Comparison of ENCODE assay signal across 12 cellular contexts in genomic region chr11:6969854-6970253, GRCh38. TPM values are rescaled to one million over a fixed set of nuclear protein-coding genes. Genes with fewer than 3 reads are reported as not detected.
DNase-seq lines count a peak whose midpoint lies in the region; TF ChIP-seq lines count a peak whose summit lies in the region.
"Not testable (repeated sequence)": the region's sequence is repeated elsewhere in the genome, so short reads cannot be mapped to it uniquely, and the experiment has no call there.
"Had no signal": no experiment of that assay in that cellular context is flagged by ENCODE, and none has a peak within 500 bp of the region (broad histone marks: within the 10 kb centered on the region; RNA-seq: fewer than 3 reads in every experiment).

No MANE protein-coding gene starts in this region.

- not testable (repeated sequence) for H3K4me3 ChIP-seq in choroid plexus epithelial cell (ENCODE audit: low read depth, low read length); foreskin fibroblast (ENCODE audit: low read depth in 1 of 2, low read length in 2 of 2)

- H3K27me3 Mint-ChIP-seq in nephron progenitor cell (ENCODE audit: low read depth, poor library complexity): not testable (repeated sequence)

- H3K9me3 Mint-ChIP-seq in nephron progenitor cell: peaks cover 27% of the 10 kb centered on the region

- peak overlapping the region; percentile 44 for H3K27ac Mint-ChIP-seq in nephron progenitor cell

- H3K4me1 Mint-ChIP-seq in nephron progenitor cell: peaks cover 11% of the 10 kb centered on the region

- TF ChIP-seq CTCF in choroid plexus epithelial cell (conservative IDR thresholded peaks at IDR 0.05; ENCODE audit: low read depth, low read length); foreskin fibroblast (IDR thresholded peaks at IDR 0.05; ENCODE audit: low read depth, low read length); nephron progenitor cell (IDR thresholded peaks at IDR 0.05): not testable (repeated sequence)

- DNase-seq in HCEC 1CT (peak; percentile 48), LHCN-M2 (ENCODE audit: low read depth) (peak; percentile 42), amniotic epithelial cell (ENCODE audit: low read depth) (peak; percentile 13), choroid plexus epithelial cell (ENCODE audit: low read depth) (peak; percentile 68), fibroblast of peridontal ligament (ENCODE audit: extremely low read depth) (peak; percentile 41), foreskin fibroblast (peak; percentile 69 to 81), nephron progenitor cell (peak; percentile 28)

- peaks cover 19% of the 10 kb centered on the region for H3K36me3 Mint-ChIP-seq in nephron progenitor cell (ENCODE audit: low read depth)

- not testable (repeated sequence) for H3K4me3 Mint-ChIP-seq in nephron progenitor cell

RNA-seq across cellular contexts. Expression of gene ZNF215, which starts 43.6 kb away (rescaled TPM):
- 1.4 and 1.5 TPM in 2 replicates for total RNA-seq in LHCN-M2 (2014; rRNA removed)
- polyA plus RNA-seq in LHCN-M2 (2012): 0.51 TPM
- total RNA-seq: Caco-2, HepG2 had no signal
- polyA plus RNA-seq: HepG2 had no signal

RNA-seq across cellular contexts. Expression of gene OR2D3, which starts 49.1 kb away (rescaled TPM):
- total RNA-seq in LHCN-M2 (2014; rRNA removed): not detected in 2 replicates
- polyA plus RNA-seq in LHCN-M2 (2012): not detected
- total RNA-seq: Caco-2; CD4-positive, alpha-beta T cell; GM23338; HepG2 had no signal
- polyA plus RNA-seq: BJ, HepG2 had no signal

RNA-seq across cellular contexts. Expression of gene ZNF214, which starts 50.3 kb away (rescaled TPM):
- total RNA-seq in LHCN-M2 (2014; rRNA removed): 1.1 and 1.5 TPM in 2 replicates
- polyA plus RNA-seq in LHCN-M2 (2012): 0.43 TPM
- total RNA-seq: CD4-positive, alpha-beta T cell had no signal

RNA-seq across cellular contexts. Expression of gene NLRP14, which starts 50.4 kb away (rescaled TPM):
- not detected in 2 replicates for total RNA-seq in LHCN-M2 (2014; rRNA removed)
- polyA plus RNA-seq in LHCN-M2 (2012): not detected
- total RNA-seq: Caco-2, HepG2 had no signal
- polyA plus RNA-seq: GM23338, HepG2 had no signal

Comparison
In these comparisons a context has a peak if more than half of its experiments do, and no peak if none do; other contexts are left out.
1. DNase-seq: peak in every context shown above with its lines; median percentile 75 in foreskin fibroblast; 68 in choroid plexus epithelial cell; 48 in HCEC 1CT; 42 in LHCN-M2; 41 in fibroblast of peridontal ligament; 28 in nephron progenitor cell; 13 in amniotic epithelial cell.